ENCODE assay signal across 18 cellular contexts in genomic region chr21:42837421-42838211, GRCh38. TPM values are rescaled to one million over a fixed set of nuclear protein-coding genes. Genes with fewer than 3 reads are reported as not detected.
DNase-seq lines count a peak whose midpoint lies in the region; TF ChIP-seq lines count a peak whose summit lies in the region.
"Had no signal": no experiment of that assay in that cellular context is flagged by ENCODE, and none has a peak within 500 bp of the region (broad histone marks: within the 10 kb centered on the region; RNA-seq: fewer than 3 reads in every experiment).

No MANE protein-coding gene starts in this region.

- H3K9ac ChIP-seq in endodermal cell (ENCODE audit: extremely low read depth, low read length, poor library complexity, severe bottlenecking): no peak overlapping the region

- H3K27ac ChIP-seq in endodermal cell (ENCODE audit: low read depth, low read length) (no peak overlapping the region), spleen (no peak overlapping the region)
- H3K27ac ChIP-seq: epithelial cell of prostate, heart right ventricle had no signal

- H3K4me3 ChIP-seq in endodermal cell (ENCODE audit: low read length) (no peak overlapping the region), spleen (no peak overlapping the region)
- H3K4me3 ChIP-seq: heart right ventricle, lung had no signal

- H3K4me1 ChIP-seq in endodermal cell (ENCODE audit: control insufficient read depth, insufficient read depth, low read length) (no peaks in the 10 kb centered on the region), spleen (peaks cover 0 to 27% (median 10%) of the 10 kb centered on the region in 6 donors)

- TF ChIP-seq POLR2A in spleen (IDR thresholded peaks at IDR 0.05): no peak

- peak overlapping the region; percentile 44 for H3K27ac Mint-ChIP-seq in endodermal cell
- H3K27ac Mint-ChIP-seq: activated CD4-positive, alpha-beta T cell treated with anti-CD3 and anti-CD28 coated beads for 36 hours had no signal

- H3K36me3 ChIP-seq in endodermal cell (ENCODE audit: control insufficient read depth, insufficient read depth, low read length): peaks cover 49% of the 10 kb centered on the region
- peaks cover 0 to 38% (median 26%) of the 10 kb centered on the region in 6 donors for H3K36me3 ChIP-seq in spleen

- H3K9me3 Mint-ChIP-seq in endodermal cell: no peaks in the 10 kb centered on the region
- H3K9me3 Mint-ChIP-seq: central memory CD8-positive, alpha-beta T cell; neural crest cell; T-cell had no signal

- H3K27me3 ChIP-seq in endodermal cell (ENCODE audit: control insufficient read depth, insufficient read depth, low read length, poor library complexity, severe bottlenecking) (no peaks in the 10 kb centered on the region), spleen (replicated peaks in 1 of 7) (peaks cover 0 to 9% (median 0%) of the 10 kb centered on the region in 7 donors)

- peaks cover 39% of the 10 kb centered on the region for H3K36me3 Mint-ChIP-seq in endodermal cell (ENCODE audit: low read depth)

- WGBS in endodermal cell (ENCODE audit: insufficient coverage in 1 of 2, insufficient read length in 1 of 2), 2 experiments: 94 to 98% methylated on average over 17 to 42 of the region's 42 CpGs
- WGBS in spleen, 5 donors: 73 to 90% (median 77%) methylated on average over 30 to 42 of the region's 42 CpGs

- no peak for TF ChIP-seq CTCF in endodermal cell (conservative IDR thresholded peaks at IDR 0.05)
- TF ChIP-seq CTCF in spleen (IDR thresholded peaks at IDR 0.05 in 8 of 11, conservative IDR thresholded peaks at IDR 0.05 in 3 of 11): no peak

- H3K9me3 ChIP-seq in endodermal cell (ENCODE audit: control insufficient read depth, low read length): no peaks in the 10 kb centered on the region
- H3K9me3 ChIP-seq in spleen: no peaks in the 10 kb centered on the region
- H3K9me3 ChIP-seq: heart right ventricle had no signal

- intact Hi-C loops in spleen (cut with DNase I; ENCODE audit: low total_unique reads): no loop called here

- H3K27me3 Mint-ChIP-seq in endodermal cell (ENCODE audit: insufficient read depth): no peaks in the 10 kb centered on the region
- H3K27me3 Mint-ChIP-seq: activated CD4-positive, alpha-beta T cell treated with anti-CD3 and anti-CD28 coated beads for 36 hours; central memory CD8-positive, alpha-beta T cell; T-cell had no signal

- H3K4me1 Mint-ChIP-seq in endodermal cell: peaks cover 8% of the 10 kb centered on the region

- peak; percentile 55 for DNase-seq in activated CD8-positive, alpha-beta memory T cell treated with anti-CD3 and anti-CD28 coated beads for 24 hours
- no peak for DNase-seq in activated CD8-positive, alpha-beta memory T cell treated with anti-CD3 and anti-CD28 coated beads, Interleukin-2, amount 50 U/mL, for 4 hours
- peak; percentile 67 for DNase-seq in endodermal cell
- peak; percentile 72 for DNase-seq in spleen
- DNase-seq in LoVo (ENCODE audit: low spot score): no peak
- DNase-seq in hepatic stellate cell (ENCODE audit: low spot score): no peak
- no peak for DNase-seq in dedifferentiated amniotic fluid mesenchymal stem cell (ENCODE audit: extremely low spot score)
- DNase-seq: activated CD4-positive, alpha-beta T cell treated with anti-CD3 and anti-CD28 coated beads for 36 hours; heart right ventricle; NCI-H146; NCI-H524 treated with DMSO at 0.1 percent for 48 hours; PC-3 had no signal

- no peak overlapping the region for H3K4me3 Mint-ChIP-seq in endodermal cell
- H3K4me3 Mint-ChIP-seq: activated CD4-positive, alpha-beta T cell treated with anti-CD3 and anti-CD28 coated beads for 36 hours; central memory CD8-positive, alpha-beta T cell; T-cell had no signal

TF ChIP-seq in PFSK-1, 5 proteins besides CTCF, POLR2A, EP300 and RAD21:
- no peak for TF ChIP-seq FOXP2 (optimal IDR thresholded peaks at IDR 0.05; ENCODE audit: borderline replicate concordance, extremely low read depth, extremely low read length, insufficient read depth)
- TF ChIP-seq POLR2AphosphoS5 (IDR thresholded peaks at IDR 0.05; ENCODE audit: low read depth, low read length): 0 out of 2 replicates have a peak, but pooled peaks have one; percentile 40

RNA-seq across cellular contexts. Expression of gene WDR4, which starts 41.7 kb away (rescaled TPM):
- polyA plus RNA-seq in PFSK-1 (2012; ENCODE audit: insufficient read length, low read depth): 52.9 TPM
- total RNA-seq in endodermal cell (10 to 100 TPM; 26.7 to 33.5 TPM), spleen (10 to 100 TPM; 11.2 to 31.3 (median 20.7) TPM)
- 9.5 TPM for polyA plus RNA-seq in endodermal cell (2013, experiment 1 of 2)
- polyA plus RNA-seq in endodermal cell (2013, experiment 2 of 2): 9.6 TPM
- 10 to 100 TPM in 2 of 3 donors, 1 to 10 TPM in 1; 6.1 to 17.4 (median 11.6) TPM for polyA plus RNA-seq in spleen

RNA-seq across cellular contexts. Expression of gene NDUFV3, which starts 55.5 kb away (rescaled TPM):
- polyA plus RNA-seq in PFSK-1 (2012; ENCODE audit: insufficient read length, low read depth): 78.9 TPM
- 10 to 100 TPM; 25.8 to 27.2 TPM for total RNA-seq in endodermal cell
- 23.5 TPM for polyA plus RNA-seq in endodermal cell (2013, experiment 1 of 2)
- 24.3 TPM for polyA plus RNA-seq in endodermal cell (2013, experiment 2 of 2)
- total RNA-seq in spleen: 10 to 100 TPM; 27.2 to 38.8 (median 37.1) TPM
- 10 to 100 TPM; 12.0 to 18.7 (median 12.1) TPM for polyA plus RNA-seq in spleen

Comparison
In these comparisons a context has a peak if more than half of its experiments do, and no peak if none do; other contexts are left out.
1. DNase-seq: peak in activated CD8-positive, alpha-beta memory T cell treated with anti-CD3 and anti-CD28 coated beads for 24 hours (single experiment), endodermal cell (single experiment) and spleen (single experiment); none in activated CD8-positive, alpha-beta memory T cell treated with anti-CD3 and anti-CD28 coated beads, Interleukin-2, amount 50 U/mL, for 4 hours (single experiment), LoVo (single experiment), hepatic stellate cell (single experiment) and dedifferentiated amniotic fluid mesenchymal stem cell (single experiment).